Comparison of ENCODE assay signal across 1 cellular context in genomic region chr3:196969660-196970546, GRCh38.
TF ChIP-seq lines count a peak whose summit lies in the region.

No MANE protein-coding gene starts in this region.

TF ChIP-seq in HepG2, 621 proteins besides CTCF, POLR2A, EP300 and RAD21 (continued from another document and continues in another):
- TF ChIP-seq HOMEZ (CRISPR knock-in tag; IDR thresholded peaks at IDR 0.05; ENCODE audit: low read depth) (no peak), ZFP36L1 (CRISPR knock-in tag; IDR thresholded peaks at IDR 0.05) (peak; percentile 39; the same call in 1 of the 2 replicates), NCOA5 (CRISPR knock-in tag; IDR thresholded peaks at IDR 0.05) (no peak), SETDB1 (CRISPR knock-in tag; IDR thresholded peaks at IDR 0.05; ENCODE audit: borderline replicate concordance) (no peak), FUBP1 (CRISPR knock-in tag; IDR thresholded peaks at IDR 0.05; ENCODE audit: borderline replicate concordance) (no peak), TIGD3 (CRISPR knock-in tag; IDR thresholded peaks at IDR 0.05; ENCODE audit: borderline replicate concordance) (no peak), YY1 (IDR thresholded peaks at IDR 0.05; ENCODE audit: insufficient read depth, insufficient replicate concordance, low read depth, low read length) (peak; percentile 66), ZFP91 (CRISPR knock-in tag; IDR thresholded peaks at IDR 0.05; ENCODE audit: borderline replicate concordance) (no peak; the same call in none of the 2 replicates), CCAR2 (optimal IDR thresholded peaks at IDR 0.05; ENCODE audit: low read depth, low read length) (no peak), CC2D1A (CRISPR knock-in tag; IDR thresholded peaks at IDR 0.05) (no peak), TEF (CRISPR knock-in tag; IDR thresholded peaks at IDR 0.05) (no peak), CEBPG (CRISPR knock-in tag; IDR thresholded peaks at IDR 0.05) (no peak), KLF13 (CRISPR knock-in tag; IDR thresholded peaks at IDR 0.05) (no peak), NFKBIZ (CRISPR knock-in tag; IDR thresholded peaks at IDR 0.05) (no peak), GABPB1 (CRISPR knock-in tag; IDR thresholded peaks at IDR 0.05) (no peak; the same call in 1 of the 2 replicates), KLF6 (CRISPR knock-in tag; IDR thresholded peaks at IDR 0.05) (no peak), NFATC3 (CRISPR knock-in tag; IDR thresholded peaks at IDR 0.05) (no peak), ELK4 (CRISPR knock-in tag; IDR thresholded peaks at IDR 0.05; ENCODE audit: borderline replicate concordance) (no peak; the same call in 1 of the 2 replicates), MAFG (CRISPR knock-in tag; IDR thresholded peaks at IDR 0.05) (no peak), KLF16 (CRISPR knock-in tag; IDR thresholded peaks at IDR 0.05) (no peak), ZNF207 (IDR thresholded peaks at IDR 0.05; ENCODE audit: borderline replicate concordance) (no peak), ZFP36 (IDR thresholded peaks at IDR 0.05; ENCODE audit: borderline replicate concordance, low read depth, low read length, partially characterized antibody) (no peak), SRSF9 (IDR thresholded peaks at IDR 0.05; ENCODE audit: borderline replicate concordance, insufficient read depth, low read depth, low read length, poor library complexity, severe bottlenecking) (no peak), TOE1 (CRISPR knock-in tag; IDR thresholded peaks at IDR 0.05) (no peak), ZNF441 (CRISPR knock-in tag; IDR thresholded peaks at IDR 0.05; ENCODE audit: borderline replicate concordance) (peak; percentile 24; the same call in 1 of the 2 replicates), DZIP1 (CRISPR knock-in tag; IDR thresholded peaks at IDR 0.05) (no peak; the same call in 1 of the 2 replicates), ZNF710 (CRISPR knock-in tag; IDR thresholded peaks at IDR 0.05; ENCODE audit: borderline replicate concordance) (no peak), MIXL1 (CRISPR knock-in tag; IDR thresholded peaks at IDR 0.05) (no peak), RXRB (CRISPR knock-in tag; IDR thresholded peaks at IDR 0.05; ENCODE audit: borderline replicate concordance) (no peak), ZNF142 (CRISPR knock-in tag; IDR thresholded peaks at IDR 0.05) (peak; percentile 83; the same call in 1 of the 2 replicates), FOXK1 (CRISPR knock-in tag; IDR thresholded peaks at IDR 0.05; ENCODE audit: borderline replicate concordance, low read depth) (no peak), TBX2 (CRISPR knock-in tag; IDR thresholded peaks at IDR 0.05; ENCODE audit: borderline replicate concordance) (no peak), BHLHE40 (IDR thresholded peaks at IDR 0.05; ENCODE audit: low read length) (no peak), TCF12 (IDR thresholded peaks at IDR 0.05) (no peak), TCF12 (CRISPR knock-in tag; IDR thresholded peaks at IDR 0.05) (no peak)
